In the genomic region with DNA sequence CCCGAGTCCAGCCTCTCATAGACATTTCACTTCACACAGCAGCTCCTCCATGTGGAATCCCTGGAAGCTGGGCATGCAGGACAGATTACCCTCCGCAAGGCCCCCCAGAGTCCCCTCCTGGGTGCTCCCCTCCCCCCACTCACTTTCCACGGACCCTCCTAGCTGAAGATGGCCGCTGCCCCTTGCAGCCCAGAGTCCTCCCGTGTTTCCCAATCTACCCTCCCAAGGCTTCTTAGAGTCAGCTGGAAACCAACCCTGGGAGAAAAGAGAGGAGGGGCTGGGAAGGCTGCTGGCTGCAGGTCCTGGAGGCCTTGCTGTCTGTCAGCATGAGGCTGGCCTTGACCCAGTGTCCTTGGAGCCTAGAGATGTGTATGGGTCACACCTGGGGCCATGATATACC, we compare ENCODE assay signal across 20 cellular contexts. TPM values are rescaled to one million over a fixed set of nuclear protein-coding genes. Genes with fewer than 3 reads are reported as not detected.
"Had no signal": no experiment of that assay in that cellular context is flagged by ENCODE, and none has a peak within 500 bp of the region (broad histone marks: within the 10 kb centered on the region; RNA-seq: fewer than 3 reads in every experiment).

No MANE protein-coding gene starts in this region.

- DNase-seq: activated CD4-positive, alpha-beta memory T cell treated with anti-CD3 and anti-CD28 coated beads, Interleukin-2, amount 10 ng/mL, durations not matched to agents 7 days and 5 days; activated CD4-positive, alpha-beta T cell treated with anti-CD3 and anti-CD28 coated beads, Interleukin-2, amount 10 ng/mL, durations not matched to agents 24 days and 14 days; activated effector memory CD4-positive, alpha-beta T cell treated with Interleukin-2 at 50 U/mL for 16 hours; activated naive CD4-positive, alpha-beta T cell treated with anti-CD3 and anti-CD28 coated beads, Interleukin-2, amount 10 ng/mL, durations not matched to agents 7 days and 5 days; activated T-cell treated with anti-CD3 and anti-CD28 coated beads, Interleukin-2, amount 50 U/mL, for 72 hours; amygdala; effector CD4-positive, alpha-beta T cell; erythroblast; foreskin fibroblast; hippocampal formation; mucosa of descending colon; psoas muscle; SK-N-SH; stimulated activated CD4-positive, alpha-beta T cell treated with anti-CD3 and anti-CD28 coated beads, Interleukin-2, amount 100 ng/mL, for 24 hours; stimulated activated naive CD8-positive, alpha-beta T cell treated with anti-CD3 and anti-CD28 coated beads, Interleukin-15, amount 100 ng/mL, for 72 hours; trophoblast cell had no signal

- H3K4me3 ChIP-seq: mucosa of descending colon, psoas muscle had no signal

- H3K9ac ChIP-seq: SK-N-SH had no signal

- H3K36me3 Mint-ChIP-seq: activated naive CD4-positive, alpha-beta T cell treated with anti-CD3 and anti-CD28 coated beads, Interleukin-2, amount 10 ng/mL, durations not matched to agents 7 days and 5 days; stimulated activated effector memory CD8-positive, alpha-beta T cell treated with anti-CD3 and anti-CD28 coated beads, Interleukin-12 subunit alpha, Interleukin-12 subunit beta, amount 100 ng/mL, for 72 hours had no signal

- H3K27ac Mint-ChIP-seq: activated CD4-positive, alpha-beta memory T cell treated with anti-CD3 and anti-CD28 coated beads, Interleukin-2, amount 10 ng/mL, durations not matched to agents 7 days and 5 days; activated CD4-positive, alpha-beta T cell treated with anti-CD3 and anti-CD28 coated beads, Interleukin-2, amount 10 ng/mL, durations not matched to agents 24 days and 14 days; activated naive CD4-positive, alpha-beta T cell treated with anti-CD3 and anti-CD28 coated beads, Interleukin-2, amount 10 ng/mL, durations not matched to agents 7 days and 5 days; activated T-cell treated with anti-CD3 and anti-CD28 coated beads, Interleukin-2, amount 50 U/mL, for 72 hours; memory B cell; stimulated activated effector memory CD8-positive, alpha-beta T cell treated with anti-CD3 and anti-CD28 coated beads, Interleukin-12 subunit alpha, Interleukin-12 subunit beta, amount 100 ng/mL, for 72 hours; stimulated activated naive CD8-positive, alpha-beta T cell treated with anti-CD3 and anti-CD28 coated beads, Interleukin-15, amount 100 ng/mL, for 72 hours had no signal

- H3K4me3 Mint-ChIP-seq: activated CD4-positive, alpha-beta memory T cell treated with anti-CD3 and anti-CD28 coated beads, Interleukin-2, amount 10 ng/mL, durations not matched to agents 7 days and 5 days; activated CD4-positive, alpha-beta T cell treated with anti-CD3 and anti-CD28 coated beads, Interleukin-2, amount 10 ng/mL, durations not matched to agents 24 days and 14 days; activated naive CD4-positive, alpha-beta T cell treated with anti-CD3 and anti-CD28 coated beads, Interleukin-2, amount 10 ng/mL, durations not matched to agents 7 days and 5 days; activated T-cell treated with anti-CD3 and anti-CD28 coated beads, Interleukin-2, amount 50 U/mL, for 72 hours; memory B cell; stimulated activated effector memory CD8-positive, alpha-beta T cell treated with anti-CD3 and anti-CD28 coated beads, Interleukin-12 subunit alpha, Interleukin-12 subunit beta, amount 100 ng/mL, for 72 hours; stimulated activated naive CD8-positive, alpha-beta T cell treated with anti-CD3 and anti-CD28 coated beads, Interleukin-15, amount 100 ng/mL, for 72 hours had no signal

- H3K27ac ChIP-seq: psoas muscle, VCaP had no signal

- H3K4me1 Mint-ChIP-seq: activated CD4-positive, alpha-beta memory T cell treated with anti-CD3 and anti-CD28 coated beads, Interleukin-2, amount 10 ng/mL, durations not matched to agents 7 days and 5 days; activated CD4-positive, alpha-beta T cell treated with anti-CD3 and anti-CD28 coated beads, Interleukin-2, amount 10 ng/mL, durations not matched to agents 24 days and 14 days; activated naive CD4-positive, alpha-beta T cell treated with anti-CD3 and anti-CD28 coated beads, Interleukin-2, amount 10 ng/mL, durations not matched to agents 7 days and 5 days; memory B cell; stimulated activated effector memory CD8-positive, alpha-beta T cell treated with anti-CD3 and anti-CD28 coated beads, Interleukin-12 subunit alpha, Interleukin-12 subunit beta, amount 100 ng/mL, for 72 hours had no signal

- H3K9me3 Mint-ChIP-seq: activated CD4-positive, alpha-beta memory T cell treated with anti-CD3 and anti-CD28 coated beads, Interleukin-2, amount 10 ng/mL, durations not matched to agents 7 days and 5 days; activated CD4-positive, alpha-beta T cell treated with anti-CD3 and anti-CD28 coated beads, Interleukin-2, amount 10 ng/mL, durations not matched to agents 24 days and 14 days; activated naive CD4-positive, alpha-beta T cell treated with anti-CD3 and anti-CD28 coated beads, Interleukin-2, amount 10 ng/mL, durations not matched to agents 7 days and 5 days; memory B cell; stimulated activated effector memory CD8-positive, alpha-beta T cell treated with anti-CD3 and anti-CD28 coated beads, Interleukin-12 subunit alpha, Interleukin-12 subunit beta, amount 100 ng/mL, for 72 hours; stimulated activated naive CD8-positive, alpha-beta T cell treated with anti-CD3 and anti-CD28 coated beads, Interleukin-15, amount 100 ng/mL, for 72 hours had no signal

- H3K9me3 ChIP-seq: mucosa of descending colon, psoas muscle, SK-N-SH had no signal

- H3K27me3 Mint-ChIP-seq: activated CD4-positive, alpha-beta T cell treated with anti-CD3 and anti-CD28 coated beads, Interleukin-2, amount 10 ng/mL, durations not matched to agents 24 days and 14 days; stimulated activated naive CD8-positive, alpha-beta T cell treated with anti-CD3 and anti-CD28 coated beads, Interleukin-15, amount 100 ng/mL, for 72 hours had no signal

RNA-seq across cellular contexts. Expression of a gene that starts 49.0 kb away (rescaled TPM):
- total RNA-seq: glomerular endothelial cell had no signal
- polyA plus RNA-seq: SK-N-SH had no signal
